In genomic region chr2:111496181-111496580, GRCh38 we compare ENCODE assay signal across 8 cellular contexts.
DNase-seq lines count a peak whose midpoint lies in the region; ATAC-seq and TF ChIP-seq lines count a peak whose summit lies in the region.
"Not testable (repeated sequence)": the region's sequence is repeated elsewhere in the genome, so short reads cannot be mapped to it uniquely, and the experiment has no call there.

No MANE protein-coding gene starts in this region.

- not testable (repeated sequence) for H2BK5ac ChIP-seq in mesendoderm (ENCODE audit: low read length)

- not testable (repeated sequence) for H3K36me3 ChIP-seq in ACC112 (ENCODE audit: insufficient read depth, low read length); MG63; endodermal cell (ENCODE audit: control insufficient read depth, insufficient read depth, low read length); mesendoderm (ENCODE audit: control insufficient read depth, insufficient read depth, low read length); suprapubic skin

- not testable (repeated sequence) for TF ChIP-seq EP300 in suprapubic skin (IDR thresholded peaks at IDR 0.05)

- H3K27ac ChIP-seq in ACC112 (ENCODE audit: low read depth, low read length) (peak overlapping the region; percentile 92), suprapubic skin (peak overlapping the region; percentile 51)
- H3K27ac ChIP-seq in endodermal cell (ENCODE audit: low read depth, low read length); mesendoderm (ENCODE audit: low read depth, low read length): not testable (repeated sequence)

- ATAC-seq in Right ventricle myocardium superior (ENCODE audit: poor library complexity): peak; percentile 30

- H3K23ac ChIP-seq in mesendoderm (ENCODE audit: low read length): not testable (repeated sequence)

- not testable (repeated sequence) for H2BK120ac ChIP-seq in mesendoderm (ENCODE audit: low read depth, low read length)

- H3K9ac ChIP-seq in endodermal cell (ENCODE audit: extremely low read depth, low read length, poor library complexity, severe bottlenecking); mesendoderm (ENCODE audit: low read length): not testable (repeated sequence)

- peaks cover 23% of the 10 kb centered on the region for H3K4me1 Mint-ChIP-seq in activated CD4-positive, alpha-beta memory T cell treated with anti-CD3 and anti-CD28 coated beads, Interleukin-2, amount 10 ng/mL, durations not matched to agents 7 days and 5 days
- not testable (repeated sequence) for H3K4me1 Mint-ChIP-seq in endodermal cell

- peak overlapping the region; percentile 29 for H3K27ac Mint-ChIP-seq in activated CD4-positive, alpha-beta memory T cell treated with anti-CD3 and anti-CD28 coated beads, Interleukin-2, amount 10 ng/mL, durations not matched to agents 7 days and 5 days
- not testable (repeated sequence) for H3K27ac Mint-ChIP-seq in endodermal cell

- intact Hi-C loops in Right ventricle myocardium superior (cut with DNase I): not testable (repeated sequence)

- H3K9me3 Mint-ChIP-seq in activated CD4-positive, alpha-beta memory T cell treated with anti-CD3 and anti-CD28 coated beads, Interleukin-2, amount 10 ng/mL, durations not matched to agents 7 days and 5 days; endodermal cell: not testable (repeated sequence)

- POLR2A ChIA-PET in activated CD4-positive, alpha-beta memory T cell treated with anti-CD3 and anti-CD28 coated beads, Interleukin-2, amount 10 ng/mL, durations not matched to agents 7 days and 5 days (lab: Charles Lee): not testable (repeated sequence)

- CTCF ChIA-PET in activated CD4-positive, alpha-beta memory T cell treated with anti-CD3 and anti-CD28 coated beads, Interleukin-2, amount 10 ng/mL, durations not matched to agents 7 days and 5 days (lab: Charles Lee): not testable (repeated sequence)

- not testable (repeated sequence) for H3K4me3 Mint-ChIP-seq in activated CD4-positive, alpha-beta memory T cell treated with anti-CD3 and anti-CD28 coated beads, Interleukin-2, amount 10 ng/mL, durations not matched to agents 7 days and 5 days; endodermal cell

- not testable (repeated sequence) for H3K4me2 ChIP-seq in mesendoderm (ENCODE audit: low read length)

- H2BK15ac ChIP-seq in mesendoderm (replicated peaks; ENCODE audit: low read depth): not testable (repeated sequence)

- peaks cover 24% of the 10 kb centered on the region for H3K4me1 ChIP-seq in ACC112 (ENCODE audit: control insufficient read depth, insufficient read depth, low read length, unreplicated experiment)
- H3K4me1 ChIP-seq in endodermal cell (ENCODE audit: control insufficient read depth, insufficient read depth, low read length); mesendoderm (ENCODE audit: control insufficient read depth, low read depth, low read length); suprapubic skin: not testable (repeated sequence)

- TF ChIP-seq CTCF in endodermal cell (conservative IDR thresholded peaks at IDR 0.05); suprapubic skin (IDR thresholded peaks at IDR 0.05): not testable (repeated sequence)

- 0 out of 2 replicates have a peak overlapping the region, but pooled peaks have one; percentile 25 for H3K4me3 ChIP-seq in ACC112 (ENCODE audit: low read depth, low read length)
- not testable (repeated sequence) for H3K4me3 ChIP-seq in MG63; endodermal cell (ENCODE audit: low read length); mesendoderm (ENCODE audit: low read length); suprapubic skin

- H3K36me3 Mint-ChIP-seq in activated CD4-positive, alpha-beta memory T cell treated with anti-CD3 and anti-CD28 coated beads, Interleukin-2, amount 10 ng/mL, durations not matched to agents 7 days and 5 days (ENCODE audit: low read depth): peaks cover 15% of the 10 kb centered on the region
- H3K36me3 Mint-ChIP-seq in endodermal cell (ENCODE audit: low read depth): not testable (repeated sequence)

- not testable (repeated sequence) for H3K27me3 ChIP-seq in ACC112 (ENCODE audit: insufficient read depth, low read length); MG63; endodermal cell (ENCODE audit: control insufficient read depth, insufficient read depth, low read length, poor library complexity, severe bottlenecking); mesendoderm (ENCODE audit: insufficient read depth, low read length, poor library complexity); suprapubic skin

- DNase-seq in H4 (ENCODE audit: low spot score): peak; percentile 74
- DNase-seq in MG63: peak; percentile 52
- not testable (repeated sequence) for DNase-seq in activated CD4-positive, alpha-beta memory T cell treated with anti-CD3 and anti-CD28 coated beads, Interleukin-2, amount 10 ng/mL, durations not matched to agents 7 days and 5 days; suprapubic skin (ENCODE audit: low spot score in 2 of 2)
- DNase-seq in endodermal cell: peak; percentile 53
- DNase-seq in Right ventricle myocardium superior: peak; percentile 50
- DNase-seq in mesendoderm: peak; percentile 75

- H4K5ac ChIP-seq in mesendoderm (ENCODE audit: low read length): not testable (repeated sequence)

- not testable (repeated sequence) for H3K4ac ChIP-seq in mesendoderm (ENCODE audit: low read depth, low read length)

- 90% methylated on average over 1 of the region's 2 CpGs; no CpG with 5 or more reads in 1 of the 2 experiments for WGBS in endodermal cell (ENCODE audit: insufficient coverage in 1 of 2, insufficient read length in 1 of 2), 2 experiments
- WGBS in mesendoderm (ENCODE audit: extremely low coverage, insufficient coverage, low lambda C conversion rate): no CpG with 5 or more reads among the region's 2 CpGs
- WGBS in suprapubic skin: 60% methylated on average over 1 of the region's 2 CpGs

- H3K79me2 ChIP-seq in ACC112 (ENCODE audit: control insufficient read depth, insufficient read depth, low read length, unreplicated experiment): peaks cover 22% of the 10 kb centered on the region
- H3K79me2 ChIP-seq in mesendoderm (ENCODE audit: control insufficient read depth, insufficient read depth, low read length): not testable (repeated sequence)

- H3K18ac ChIP-seq in mesendoderm (ENCODE audit: low read length): not testable (repeated sequence)

- not testable (repeated sequence) for H3K79me1 ChIP-seq in mesendoderm (ENCODE audit: low read length)

- not testable (repeated sequence) for H3K9me3 ChIP-seq in MG63; endodermal cell (ENCODE audit: control insufficient read depth, low read length); suprapubic skin

- not testable (repeated sequence) for H2AK5ac ChIP-seq in mesendoderm (ENCODE audit: low read length)

- not testable (repeated sequence) for H3K27me3 Mint-ChIP-seq in activated CD4-positive, alpha-beta memory T cell treated with anti-CD3 and anti-CD28 coated beads, Interleukin-2, amount 10 ng/mL, durations not matched to agents 7 days and 5 days; endodermal cell (ENCODE audit: insufficient read depth)

- H2AFZ ChIP-seq in ACC112 (ENCODE audit: low read length, unreplicated experiment): not testable (repeated sequence)

- H4K8ac ChIP-seq in mesendoderm (ENCODE audit: low read depth, low read length): not testable (repeated sequence)

- H3K56ac ChIP-seq in mesendoderm (ENCODE audit: low read length): not testable (repeated sequence)

- TF ChIP-seq POLR2A in suprapubic skin (IDR thresholded peaks at IDR 0.05): not testable (repeated sequence)
